In the genomic region with DNA sequence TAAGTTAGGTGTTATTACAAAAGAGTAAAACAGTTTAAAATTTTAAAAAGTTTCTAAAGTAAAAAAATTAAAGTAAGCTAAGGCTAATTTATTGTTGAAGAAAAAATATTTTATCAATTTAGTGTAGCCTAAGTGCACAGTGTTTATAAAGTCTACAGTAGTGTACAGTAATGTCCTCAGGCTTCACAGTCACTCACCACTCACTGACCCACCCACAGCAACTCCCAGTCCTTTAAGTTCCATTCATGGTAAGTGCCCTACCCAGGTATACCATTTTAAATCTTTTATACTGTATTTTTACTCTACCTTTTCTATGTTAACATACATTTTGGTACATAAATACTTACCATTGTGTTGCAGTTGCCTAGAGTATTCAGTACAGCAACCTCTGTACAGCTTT, we compare ENCODE assay signal across 26 cellular contexts.
"Had no signal": no experiment of that assay in that cellular context is flagged by ENCODE, and none has a peak within 500 bp of the region (broad histone marks: within the 10 kb centered on the region; RNA-seq: fewer than 3 reads in every experiment).

No MANE protein-coding gene starts in this region.

- H3K27ac Mint-ChIP-seq: activated CD4-positive, alpha-beta memory T cell treated with anti-CD3 and anti-CD28 coated beads, Interleukin-2, amount 10 ng/mL, durations not matched to agents 7 days and 5 days; activated CD4-positive, alpha-beta T cell treated with anti-CD3 and anti-CD28 coated beads, Interleukin-2, amount 10 ng/mL, durations not matched to agents 7 days and 5 days; activated naive CD8-positive, alpha-beta T cell; activated T-cell treated with anti-CD3 and anti-CD28 coated beads, Interleukin-2, amount 50 U/mL, for 24 hours; activated T-cell treated with anti-CD3 and anti-CD28 coated beads, Interleukin-2, amount 50 U/mL, for 72 hours; WTC11 had no signal

- H3K27me3 Mint-ChIP-seq: activated CD4-positive, alpha-beta memory T cell treated with anti-CD3 and anti-CD28 coated beads, Interleukin-2, amount 10 ng/mL, durations not matched to agents 7 days and 5 days; activated CD4-positive, alpha-beta T cell treated with anti-CD3 and anti-CD28 coated beads, Interleukin-2, amount 10 ng/mL, durations not matched to agents 7 days and 5 days had no signal

- H3K4me1 ChIP-seq: colonic mucosa, esophagus squamous epithelium had no signal

- H3K36me3 Mint-ChIP-seq: activated naive CD8-positive, alpha-beta T cell; WTC11 had no signal

- H3K27me3 ChIP-seq: brain microvascular endothelial cell, cardiac muscle cell, colonic mucosa, esophagus squamous epithelium had no signal

- H3K27ac ChIP-seq: brain microvascular endothelial cell, cardiac muscle cell, colonic mucosa, esophagus squamous epithelium, VCaP had no signal

- H3K4me3 Mint-ChIP-seq: activated CD4-positive, alpha-beta memory T cell treated with anti-CD3 and anti-CD28 coated beads, Interleukin-2, amount 10 ng/mL, durations not matched to agents 7 days and 5 days; activated CD4-positive, alpha-beta T cell treated with anti-CD3 and anti-CD28 coated beads, Interleukin-2, amount 10 ng/mL, durations not matched to agents 7 days and 5 days; activated naive CD8-positive, alpha-beta T cell; activated T-cell treated with anti-CD3 and anti-CD28 coated beads, Interleukin-2, amount 50 U/mL, for 24 hours; activated T-cell treated with anti-CD3 and anti-CD28 coated beads, Interleukin-2, amount 50 U/mL, for 72 hours; WTC11 had no signal

- H3K9me3 ChIP-seq: colonic mucosa, esophagus squamous epithelium had no signal

- H3K36me3 ChIP-seq: brain microvascular endothelial cell, cardiac muscle cell, colonic mucosa, esophagus squamous epithelium had no signal

- H3K9me3 Mint-ChIP-seq: activated CD4-positive, alpha-beta memory T cell treated with anti-CD3 and anti-CD28 coated beads, Interleukin-2, amount 10 ng/mL, durations not matched to agents 7 days and 5 days; activated CD4-positive, alpha-beta T cell treated with anti-CD3 and anti-CD28 coated beads, Interleukin-2, amount 10 ng/mL, durations not matched to agents 7 days and 5 days; activated T-cell treated with anti-CD3 and anti-CD28 coated beads, Interleukin-2, amount 50 U/mL, for 24 hours; activated T-cell treated with anti-CD3 and anti-CD28 coated beads, Interleukin-2, amount 50 U/mL, for 72 hours had no signal

- H3K4me3 ChIP-seq: cardiac muscle cell, colonic mucosa, esophagus squamous epithelium had no signal

- DNase-seq: activated CD4-positive, alpha-beta memory T cell treated with anti-CD3 and anti-CD28 coated beads, Interleukin-2, amount 10 ng/mL, durations not matched to agents 7 days and 5 days; activated CD4-positive, alpha-beta T cell treated with anti-CD3 and anti-CD28 coated beads for 1 hour; activated CD4-positive, alpha-beta T cell treated with anti-CD3 and anti-CD28 coated beads for 4 hours; activated CD4-positive, alpha-beta T cell treated with anti-CD3 and anti-CD28 coated beads, Interleukin-2, amount 10 ng/mL, durations not matched to agents 7 days and 5 days; activated CD4-positive, alpha-beta T cell treated with anti-CD3 and anti-CD28 coated beads, Interleukin-2, amount 50 U/mL, for 4 hours; activated CD8-positive, alpha-beta memory T cell treated with anti-CD3 and anti-CD28 coated beads, Interleukin-2, amount 50 U/mL, for 48 hours; activated gamma-delta T cell; activated naive CD4-positive, alpha-beta T cell treated with anti-CD3 and anti-CD28 coated beads, Interleukin-2, amount 50 U/mL, for 16 hours; activated naive CD4-positive, alpha-beta T cell treated with Interleukin-2 at 50 U/mL for 16 hours; activated T-cell treated with anti-CD3 and anti-CD28 coated beads for 4 hours; activated T-cell treated with anti-CD3 and anti-CD28 coated beads, Interleukin-2, amount 50 U/mL, for 24 hours; activated T-cell treated with anti-CD3 and anti-CD28 coated beads, Interleukin-2, amount 50 U/mL, for 72 hours; amniotic stem cell; anterior cingulate cortex; brain microvascular endothelial cell; central memory CD4-positive, alpha-beta T cell; cerebellar nuclear complex; colonic mucosa; effector CD8-positive, alpha-beta T cell; esophagus squamous epithelium; head of caudate nucleus; T-helper 2 cell had no signal

- H3K4me1 Mint-ChIP-seq: activated CD4-positive, alpha-beta memory T cell treated with anti-CD3 and anti-CD28 coated beads, Interleukin-2, amount 10 ng/mL, durations not matched to agents 7 days and 5 days; activated CD4-positive, alpha-beta T cell treated with anti-CD3 and anti-CD28 coated beads, Interleukin-2, amount 10 ng/mL, durations not matched to agents 7 days and 5 days had no signal
